21 cellular contexts compared by ENCODE assay signal in the genomic region with DNA sequence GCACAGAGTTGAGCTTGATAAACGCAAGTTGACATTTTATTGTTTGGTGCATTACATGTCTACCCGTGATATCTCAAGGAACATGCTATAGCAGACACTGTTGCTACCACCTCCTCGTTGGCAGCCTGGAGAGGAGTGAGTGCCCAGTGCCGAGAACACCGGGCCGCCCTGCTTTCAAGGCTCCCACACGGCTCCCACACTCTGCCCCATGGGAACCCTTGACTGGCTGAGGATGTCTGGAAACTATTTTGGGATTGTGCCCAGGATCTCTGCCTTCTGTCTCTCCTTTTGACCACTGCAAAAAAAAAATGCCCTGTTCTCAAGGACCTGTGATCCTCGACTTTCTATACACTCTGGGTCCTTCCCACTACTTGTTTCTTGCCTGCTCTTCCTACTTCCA. TPM values are rescaled to one million over a fixed set of nuclear protein-coding genes. Genes with fewer than 3 reads are reported as not detected.
DNase-seq lines count a peak whose midpoint lies in the region; ATAC-seq and TF ChIP-seq lines count a peak whose summit lies in the region.
"Had no signal": no experiment of that assay in that cellular context is flagged by ENCODE, and none has a peak within 500 bp of the region (broad histone marks: within the 10 kb centered on the region; RNA-seq: fewer than 3 reads in every experiment).

No MANE protein-coding gene starts in this region.

- H3K36me3 ChIP-seq in WERI-Rb-1 (peaks cover 51% of the 10 kb centered on the region), vagina (no peaks in the 10 kb centered on the region), hepatocyte (replicated peaks; ENCODE audit: insufficient read depth, low read depth) (no peaks in the 10 kb centered on the region)
- H3K36me3 ChIP-seq: brain microvascular endothelial cell, pancreas had no signal

- H3K9me3 Mint-ChIP-seq in osteocyte (ENCODE audit: unreplicated experiment) = no peaks in the 10 kb centered on the region
- H3K9me3 Mint-ChIP-seq: activated T-cell treated with anti-CD3 and anti-CD28 coated beads, Interleukin-2, amount 50 U/mL, for 4 hours; mesothelial cell of epicardium had no signal

- H3K27ac Mint-ChIP-seq in osteocyte (ENCODE audit: unreplicated experiment) = peak overlapping the region; percentile 19
- H3K27ac Mint-ChIP-seq: activated naive CD8-positive, alpha-beta T cell; B cell had no signal

- H3K4me3 ChIP-seq in WERI-Rb-1 (ENCODE audit: low read depth, low read length) = no peak overlapping the region
- H3K4me3 ChIP-seq in fibroblast of villous mesenchyme (ENCODE audit: low read depth, low read length) = no peak overlapping the region
- no peak overlapping the region for H3K4me3 ChIP-seq in vagina
- H3K4me3 ChIP-seq in hepatocyte = no peak overlapping the region
- H3K4me3 ChIP-seq: esophagus squamous epithelium, pancreas had no signal

- H3K4me1 ChIP-seq in vagina (peaks cover 86% of the 10 kb centered on the region), hepatocyte (ENCODE audit: insufficient read depth) (peaks cover 30% of the 10 kb centered on the region)

- no peak overlapping the region for H3K4me2 ChIP-seq in hepatocyte

- peaks cover 4% of the 10 kb centered on the region for H3K36me3 Mint-ChIP-seq in osteocyte (ENCODE audit: unreplicated experiment)
- H3K36me3 Mint-ChIP-seq: activated naive CD8-positive, alpha-beta T cell had no signal

- ATAC-seq in GM18907 (IDR thresholded peaks at IDR 0.05; ENCODE audit: unreplicated experiment) = no peak
- ATAC-seq: activated T-cell treated with anti-CD3 and anti-CD28 coated beads, Interleukin-2, amount 50 U/mL, for 4 hours; pancreas had no signal

- H3K9me2 ChIP-seq in hepatocyte (replicated peaks; ENCODE audit: insufficient read depth) = no peaks in the 10 kb centered on the region

- H3K27me3 Mint-ChIP-seq in osteocyte (ENCODE audit: unreplicated experiment) = no peaks in the 10 kb centered on the region
- H3K27me3 Mint-ChIP-seq: activated naive CD8-positive, alpha-beta T cell; B cell had no signal

- WGBS in hepatocyte (ENCODE audit: low lambda C conversion rate, missing lambda C conversion rate) = 93% methylated on average over 8 of the region's 8 CpGs

- peak overlapping the region; percentile 44 for H3K4me3 Mint-ChIP-seq in osteocyte (ENCODE audit: unreplicated experiment)
- H3K4me3 Mint-ChIP-seq: activated T-cell treated with anti-CD3 and anti-CD28 coated beads, Interleukin-2, amount 50 U/mL, for 4 hours; mesothelial cell of epicardium had no signal

- TF ChIP-seq CTCF in WERI-Rb-1 (IDR thresholded peaks at IDR 0.05; ENCODE audit: low read depth, low read length) (no peak), fibroblast of villous mesenchyme (IDR thresholded peaks at IDR 0.05; ENCODE audit: insufficient read depth, low read depth, low read length) (no peak), osteocyte (IDR thresholded peaks at IDR 0.05) (no peak), vagina (IDR thresholded peaks at IDR 0.05) (no peak), hepatocyte (IDR thresholded peaks at IDR 0.05; ENCODE audit: poor library complexity) (no peak)

- no peak for TF ChIP-seq POLR2A in vagina (IDR thresholded peaks at IDR 0.05)

- intact Hi-C loops in vagina (cut with DNase I) = no loop called here

- no peak overlapping the region for H2AFZ ChIP-seq in hepatocyte

- H3K27me3 ChIP-seq in WERI-Rb-1 (ENCODE audit: insufficient read depth, low read depth, severe bottlenecking) (no peaks in the 10 kb centered on the region), vagina (no peaks in the 10 kb centered on the region), hepatocyte (no peaks in the 10 kb centered on the region)
- H3K27me3 ChIP-seq: brain microvascular endothelial cell, esophagus squamous epithelium, pancreas had no signal

- DNase-seq in DMS79 (lab: John Stamatoyannopoulos, UW) (peak; percentile 21), WERI-Rb-1 (peak; percentile 4), fibroblast of villous mesenchyme (ENCODE audit: low read depth) (peak; percentile 62), osteocyte (ENCODE audit: extremely low spot score, unreplicated experiment) (no peak), ACHN (no peak), vagina (ENCODE audit: extremely low spot score in 2 of 2) (no peak), hepatocyte (ENCODE audit: low spot score) (no peak)
- DNase-seq: activated CD4-positive, alpha-beta T cell treated with anti-CD3 and anti-CD28 coated beads, Interleukin-2, amount 50 U/mL, for 4 hours; activated T-cell treated with anti-CD3 and anti-CD28 coated beads, Interleukin-2, amount 50 U/mL, for 4 hours; brain microvascular endothelial cell; esophagus squamous epithelium; Karpas-422; NCI-H1105; NK-92 treated with Interleukin-12 subunit alpha and Interleukin-12 subunit beta, amount 100 ng/mL, for 24 hours; pancreas; RPMI8226; stimulated activated CD4-positive, alpha-beta T cell treated with anti-CD3 and anti-CD28 coated beads, Interleukin-4, amount 100 ng/mL, for 1 hour had no signal

- H4K20me1 ChIP-seq in hepatocyte (ENCODE audit: insufficient read depth, poor library complexity, severe bottlenecking) = peaks cover 93% of the 10 kb centered on the region

- H3K4me1 Mint-ChIP-seq in osteocyte (ENCODE audit: unreplicated experiment) = peaks cover 90% of the 10 kb centered on the region

- H3K9me3 ChIP-seq in WERI-Rb-1 (ENCODE audit: severe bottlenecking) (no peaks in the 10 kb centered on the region), vagina (no peaks in the 10 kb centered on the region), hepatocyte (ENCODE audit: low read depth) (no peaks in the 10 kb centered on the region)
- H3K9me3 ChIP-seq: esophagus squamous epithelium, pancreas had no signal

- in situ Hi-C loops in ACHN (cut with HindIII; ENCODE audit: low pct_ligation_motif_present, low pct_unique_long_range_greater_than_20kb, low sequenced_read_pairs) = no loop called here

- H3K79me2 ChIP-seq in hepatocyte = peaks cover 92% of the 10 kb centered on the region

- peak overlapping the region; percentile 22; the same call in 1 of the 2 replicates for H3K27ac ChIP-seq in WERI-Rb-1
- no peak overlapping the region for H3K27ac ChIP-seq in vagina
- no peak overlapping the region for H3K27ac ChIP-seq in hepatocyte
- H3K27ac ChIP-seq: brain microvascular endothelial cell, esophagus squamous epithelium, pancreas had no signal

RNA-seq across cellular contexts. Expression of a gene that starts 21.1 kb away (rescaled TPM):
- 5.6 and 7.7 TPM in 2 replicates for total RNA-seq in fibroblast of villous mesenchyme
- total RNA-seq in osteocyte = 26.5 and 27.5 TPM in 2 replicates
- 12.3 TPM for total RNA-seq in vagina
- 11.5 and 14.5 TPM in 2 replicates for total RNA-seq in hepatocyte
- 3.6 TPM in 2 replicates for polyA plus RNA-seq in hepatocyte

Comparison
In these comparisons a context has a peak if more than half of its experiments do, and no peak if none do; other contexts are left out.
1. DNase-seq: peak in DMS79 (single experiment), WERI-Rb-1 (single experiment) and fibroblast of villous mesenchyme (single experiment); none in osteocyte (single experiment), ACHN (single experiment), vagina (0 of 2) and hepatocyte (single experiment).